In the genomic region with DNA sequence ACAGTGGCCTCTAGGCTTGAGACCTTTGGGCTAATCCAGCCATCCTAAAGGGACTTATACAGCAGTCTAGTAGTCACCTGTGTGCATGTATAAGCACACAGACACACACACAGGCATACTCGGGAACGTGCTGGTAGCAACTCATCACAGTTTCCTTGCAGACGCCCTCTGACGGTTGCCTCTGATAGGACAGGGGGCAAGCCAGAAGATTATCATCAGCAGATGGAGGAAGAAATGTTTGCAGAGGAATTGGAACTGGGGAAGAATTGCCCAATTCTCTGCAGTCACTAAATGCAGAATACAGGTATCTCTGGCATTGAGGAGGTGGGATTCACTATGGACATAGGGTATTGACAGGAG, we compare ENCODE assay signal across 28 cellular contexts.
DNase-seq lines count a peak whose midpoint lies in the region; ATAC-seq and TF ChIP-seq lines count a peak whose summit lies in the region.
"Had no signal": no experiment of that assay in that cellular context is flagged by ENCODE, and none has a peak within 500 bp of the region (broad histone marks: within the 10 kb centered on the region; RNA-seq: fewer than 3 reads in every experiment).

No MANE protein-coding gene starts in this region.

- H3K9ac ChIP-seq in OCI-LY1 (ENCODE audit: low read length): no peak overlapping the region
- H3K9ac ChIP-seq: parathyroid adenoma had no signal

- H3K4me1 ChIP-seq in OCI-LY1 (ENCODE audit: insufficient read depth, low read length, severe bottlenecking): no peaks in the 10 kb centered on the region
- H3K4me1 ChIP-seq: esophagus muscularis mucosa, parathyroid adenoma, right lobe of liver, thyroid gland had no signal

- DNase-seq in DMS53 (lab: John Stamatoyannopoulos, UW) (peak; percentile 33), DMS53 treated with DMSO at 0.1 percent for 48 hours (lab: John Stamatoyannopoulos, UW; ENCODE audit: unreplicated experiment) (no peak), endothelial cell (ENCODE audit: low spot score) (peak; percentile 16), type B pancreatic cell (ENCODE audit: extremely low spot score, unreplicated experiment) (no peak), T-helper 2 cell (no peak), superior temporal gyrus (ENCODE audit: extremely low spot score) (no peak)
- DNase-seq: activated CD4-positive, CD25-positive, alpha-beta regulatory T cell treated with anti-CD3 and anti-CD28 coated beads, Interleukin-2, amount 50 U/mL, for 72 hours; activated naive CD4-positive, alpha-beta T cell treated with anti-CD3 and anti-CD28 coated beads for 36 hours; activated T-cell treated with anti-CD3 and anti-CD28 coated beads, Interleukin-2, amount 50 U/mL, for 72 hours; AML-193; brain microvascular endothelial cell; CD8-positive, alpha-beta T cell; effector memory CD4-positive, alpha-beta T cell; GDM1; hypothalamus; NCI-H2029 treated with DMSO at 0.1 percent for 48 hours; NCI-H446; right lobe of liver; SIG-M5; stimulated activated naive CD8-positive, alpha-beta T cell treated with anti-CD3 and anti-CD28 coated beads, Interleukin-15, Interleukin-2, amounts not matched to agents 100 U/mL and 50 U/mL, for 24 hours; thyroid gland had no signal

- H3K79me2 ChIP-seq in OCI-LY1 (ENCODE audit: insufficient read depth, low read length): no peaks in the 10 kb centered on the region
- H3K79me2 ChIP-seq: parathyroid adenoma had no signal

- no peak overlapping the region for H2AFZ ChIP-seq in OCI-LY1 (ENCODE audit: low read length)
- H2AFZ ChIP-seq: parathyroid adenoma had no signal

- H3K27ac Mint-ChIP-seq in endothelial cell (ENCODE audit: unreplicated experiment) (no peak overlapping the region), type B pancreatic cell (no peak overlapping the region)
- H3K27ac Mint-ChIP-seq: activated naive CD4-positive, alpha-beta T cell treated with anti-CD3 and anti-CD28 coated beads for 36 hours; activated T-cell treated with anti-CD3 and anti-CD28 coated beads, Interleukin-2, amount 50 U/mL, for 72 hours; CD8-positive, alpha-beta T cell; IgD-negative memory B cell; natural killer cell treated with Interleukin-12 subunit alpha and Interleukin-12 subunit beta and Interleukin-15 and Interleukin-18, amount 100 ng/mL, for 72 hours had no signal

- H3K4me3 Mint-ChIP-seq in endothelial cell (ENCODE audit: unreplicated experiment) (no peak overlapping the region), type B pancreatic cell (no peak overlapping the region)
- H3K4me3 Mint-ChIP-seq: activated naive CD4-positive, alpha-beta T cell treated with anti-CD3 and anti-CD28 coated beads for 36 hours; activated T-cell treated with anti-CD3 and anti-CD28 coated beads, Interleukin-2, amount 50 U/mL, for 72 hours; CD8-positive, alpha-beta T cell; IgD-negative memory B cell; natural killer cell treated with Interleukin-12 subunit alpha and Interleukin-12 subunit beta and Interleukin-15 and Interleukin-18, amount 100 ng/mL, for 72 hours had no signal

- no peaks in the 10 kb centered on the region for H3K9me3 Mint-ChIP-seq in endothelial cell (ENCODE audit: unreplicated experiment)
- no peaks in the 10 kb centered on the region for H3K9me3 Mint-ChIP-seq in type B pancreatic cell
- H3K9me3 Mint-ChIP-seq: activated naive CD4-positive, alpha-beta T cell treated with anti-CD3 and anti-CD28 coated beads for 36 hours; CD8-positive, alpha-beta T cell; natural killer cell treated with Interleukin-12 subunit alpha and Interleukin-12 subunit beta and Interleukin-15 and Interleukin-18, amount 100 ng/mL, for 72 hours had no signal

- H3F3A ChIP-seq in OCI-LY1 (ENCODE audit: insufficient read depth, low read length): no peaks in the 10 kb centered on the region

- no peaks in the 10 kb centered on the region for H3K4me1 Mint-ChIP-seq in endothelial cell (ENCODE audit: unreplicated experiment)
- H3K4me1 Mint-ChIP-seq in type B pancreatic cell (ENCODE audit: unreplicated experiment): no peaks in the 10 kb centered on the region
- H3K4me1 Mint-ChIP-seq: IgD-negative memory B cell had no signal

- no peak for ATAC-seq in GM19328 (IDR thresholded peaks at IDR 0.05; ENCODE audit: unreplicated experiment)
- ATAC-seq: activated T-cell treated with anti-CD3 and anti-CD28 coated beads, Interleukin-2, amount 50 U/mL, for 72 hours; CD8-positive, alpha-beta T cell; natural killer cell treated with Interleukin-12 subunit alpha and Interleukin-12 subunit beta and Interleukin-15 and Interleukin-18, amount 100 ng/mL, for 72 hours; Panc1; right lobe of liver; stimulated activated naive CD8-positive, alpha-beta T cell treated with anti-CD3 and anti-CD28 coated beads, Interleukin-15, Interleukin-2, amounts not matched to agents 100 U/mL and 50 U/mL, for 24 hours had no signal

- peaks cover 5% of the 10 kb centered on the region for H3K27me3 Mint-ChIP-seq in endothelial cell (ENCODE audit: unreplicated experiment)
- peaks cover 9% of the 10 kb centered on the region for H3K27me3 Mint-ChIP-seq in type B pancreatic cell
- H3K27me3 Mint-ChIP-seq: IgD-negative memory B cell had no signal

- no peak overlapping the region for H3K4me3 ChIP-seq in OCI-LY1 (ENCODE audit: low read depth, low read length, poor library complexity, severe bottlenecking)
- H3K4me3 ChIP-seq: esophagus muscularis mucosa, right lobe of liver, thyroid gland had no signal

- no peaks in the 10 kb centered on the region for H3K9me2 ChIP-seq in OCI-LY1 (ENCODE audit: low read depth, low read length)

- no peaks in the 10 kb centered on the region for H4K20me1 ChIP-seq in OCI-LY1 (ENCODE audit: insufficient read depth, low read length)

- H3K36me3 Mint-ChIP-seq in endothelial cell (ENCODE audit: low read depth, unreplicated experiment): no peaks in the 10 kb centered on the region
- no peaks in the 10 kb centered on the region for H3K36me3 Mint-ChIP-seq in type B pancreatic cell
- H3K36me3 Mint-ChIP-seq: CD8-positive, alpha-beta T cell; natural killer cell treated with Interleukin-12 subunit alpha and Interleukin-12 subunit beta and Interleukin-15 and Interleukin-18, amount 100 ng/mL, for 72 hours had no signal

- no peaks in the 10 kb centered on the region for H3K27me3 ChIP-seq in OCI-LY1 (ENCODE audit: insufficient read depth, low read length)
- H3K27me3 ChIP-seq: brain microvascular endothelial cell, esophagus muscularis mucosa, right lobe of liver, thyroid gland had no signal

- H3K27ac ChIP-seq in OCI-LY1 (ENCODE audit: low read depth, low read length, poor library complexity, severe bottlenecking): no peak overlapping the region
- H3K27ac ChIP-seq: brain microvascular endothelial cell, esophagus muscularis mucosa, parathyroid adenoma, right lobe of liver, thyroid gland had no signal

- no peak overlapping the region for H3K4me2 ChIP-seq in OCI-LY1 (ENCODE audit: low read length)

- peak; percentile 24; the same call in 1 of the 2 replicates for TF ChIP-seq CTCF in OCI-LY1 (IDR thresholded peaks at IDR 0.05; ENCODE audit: low read length)
- TF ChIP-seq CTCF in endothelial cell (IDR thresholded peaks at IDR 0.05; ENCODE audit: unreplicated experiment): peak; percentile 24
- TF ChIP-seq CTCF in type B pancreatic cell (conservative IDR thresholded peaks at IDR 0.05): peak; percentile 46

- H3K9me3 ChIP-seq in OCI-LY1 (ENCODE audit: low read length): no peaks in the 10 kb centered on the region
- H3K9me3 ChIP-seq: right lobe of liver, thyroid gland had no signal

- H3K36me3 ChIP-seq in OCI-LY1 (ENCODE audit: insufficient read depth, low read length): no peaks in the 10 kb centered on the region
- H3K36me3 ChIP-seq: brain microvascular endothelial cell, esophagus muscularis mucosa, right lobe of liver, thyroid gland had no signal

Comparison
In these comparisons a context has a peak if more than half of its experiments do, and no peak if none do; other contexts are left out.
1. DNase-seq: peak in DMS53 (single experiment) and endothelial cell (single experiment); none in DMS53 treated with DMSO at 0.1 percent for 48 hours (single experiment), type B pancreatic cell (single experiment), T-helper 2 cell (0 of 5) and superior temporal gyrus (single experiment).
2. Peak in every context shown above with its lines, with median percentiles within 50 percentile points of each other: CTCF ChIP-seq.